In genomic region chr16:58464916-58465731, GRCh38 we compare ENCODE assay signal across 7 cellular contexts. TPM values are rescaled to one million over a fixed set of nuclear protein-coding genes. Genes with fewer than 3 reads are reported as not detected.
A peak's percentile ranks its signal among the peaks of the same experiment; 100 is the strongest.
DNase-seq lines count a peak whose midpoint lies in the region; ATAC-seq and TF ChIP-seq lines count a peak whose summit lies in the region.

No MANE protein-coding gene starts in this region.

- H3K79me2 ChIP-seq in hepatocyte (no peaks in the 10 kb centered on the region), smooth muscle cell (ENCODE audit: low read depth) (no peaks in the 10 kb centered on the region)

- no peak overlapping the region for H3K27ac Mint-ChIP-seq in activated T-helper 17 cell treated with anti-CD3 and anti-CD28 coated beads, Interleukin-2, amount 50 U/mL, for 72 hours

- H3K4me3 ChIP-seq in hepatocyte (no peak overlapping the region), smooth muscle cell (no peak overlapping the region)

- TF ChIP-seq CTCF in hepatocyte (IDR thresholded peaks at IDR 0.05; ENCODE audit: poor library complexity) (no peak), smooth muscle cell (IDR thresholded peaks at IDR 0.05; ENCODE audit: borderline replicate concordance, insufficient read depth, poor library complexity, severe bottlenecking) (no peak)

- peak overlapping the region; percentile 54 for H3K4me3 Mint-ChIP-seq in activated T-helper 17 cell treated with anti-CD3 and anti-CD28 coated beads, Interleukin-2, amount 50 U/mL, for 72 hours

- no peak overlapping the region for H3K9ac ChIP-seq in smooth muscle cell (ENCODE audit: low read depth)

- CTCF ChIA-PET in HEK293T (lab: Yijun Ruan, JAX) = interaction anchor here (0.7 to 1.4 kb wide), 2 partner anchors 23 to 73 kb away, joined by 3 to 6 read pairs; partner anchors contain the start of gene GINS3

- H3K27ac ChIP-seq in hepatocyte (no peak overlapping the region), smooth muscle cell (ENCODE audit: low read depth) (no peak overlapping the region)

- H4K20me1 ChIP-seq in hepatocyte (ENCODE audit: insufficient read depth, poor library complexity, severe bottlenecking) (no peaks in the 10 kb centered on the region), smooth muscle cell (ENCODE audit: low read depth) (no peaks in the 10 kb centered on the region)

- H3K4me1 ChIP-seq in hepatocyte (ENCODE audit: insufficient read depth) = peaks cover 12% of the 10 kb centered on the region
- H3K4me1 ChIP-seq in smooth muscle cell (ENCODE audit: low read depth) = peaks cover 3% of the 10 kb centered on the region

- ATAC-seq in activated T-helper 17 cell treated with anti-CD3 and anti-CD28 coated beads, Interleukin-2, amount 50 U/mL, for 72 hours (replicated peaks) = no peak
- ATAC-seq in GM21737 (IDR thresholded peaks at IDR 0.05; ENCODE audit: unreplicated experiment) (no peak), GM18498 (IDR thresholded peaks at IDR 0.05; ENCODE audit: unreplicated experiment) (no peak)

- H3K4me1 Mint-ChIP-seq in activated T-helper 17 cell treated with anti-CD3 and anti-CD28 coated beads, Interleukin-2, amount 50 U/mL, for 72 hours = no peaks in the 10 kb centered on the region

- POLR2A ChIA-PET in HEK293T (lab: Yijun Ruan, JAX) = no interaction called here

- H3K36me3 Mint-ChIP-seq in activated T-helper 17 cell treated with anti-CD3 and anti-CD28 coated beads, Interleukin-2, amount 50 U/mL, for 72 hours (ENCODE audit: low read depth) = peaks cover 5% of the 10 kb centered on the region

- H3K9me3 ChIP-seq in hepatocyte (ENCODE audit: low read depth) (no peaks in the 10 kb centered on the region), smooth muscle cell (replicated peaks; ENCODE audit: low read depth) (no peaks in the 10 kb centered on the region)

- H3F3A ChIP-seq in smooth muscle cell (ENCODE audit: low read depth) = no peaks in the 10 kb centered on the region

- H3K27me3 ChIP-seq in hepatocyte (peaks cover 82% of the 10 kb centered on the region), smooth muscle cell (ENCODE audit: low read depth) (peaks cover 89% of the 10 kb centered on the region)

- WGBS in hepatocyte (ENCODE audit: low lambda C conversion rate, missing lambda C conversion rate) = 17% methylated on average over 24 of the region's 24 CpGs
- WGBS in smooth muscle cell (ENCODE audit: low lambda C conversion rate) = 28% methylated on average over 24 of the region's 24 CpGs

- no peak overlapping the region for H2AFZ ChIP-seq in hepatocyte
- no peak overlapping the region for H2AFZ ChIP-seq in smooth muscle cell (ENCODE audit: low read depth)

- DNase-seq in HEK293T (ENCODE audit: extremely low spot score) = peak; percentile 50
- DNase-seq in hepatocyte (ENCODE audit: low spot score) = no peak
- DNase-seq in smooth muscle cell (lab: John Stamatoyannopoulos, UW; ENCODE audit: unreplicated experiment) = no peak
- no peak for DNase-seq in NCI-H146 treated with DMSO at 0.1 percent for 48 hours (lab: John Stamatoyannopoulos, UW; ENCODE audit: unreplicated experiment)

- peaks cover 42% of the 10 kb centered on the region for H3K27me3 Mint-ChIP-seq in activated T-helper 17 cell treated with anti-CD3 and anti-CD28 coated beads, Interleukin-2, amount 50 U/mL, for 72 hours

- no peaks in the 10 kb centered on the region for H3K9me3 Mint-ChIP-seq in activated T-helper 17 cell treated with anti-CD3 and anti-CD28 coated beads, Interleukin-2, amount 50 U/mL, for 72 hours

- H3K36me3 ChIP-seq in hepatocyte (replicated peaks; ENCODE audit: insufficient read depth, low read depth) (no peaks in the 10 kb centered on the region), smooth muscle cell (ENCODE audit: low read depth) (no peaks in the 10 kb centered on the region)

- H3K9me2 ChIP-seq in hepatocyte (replicated peaks; ENCODE audit: insufficient read depth) = no peaks in the 10 kb centered on the region

- H3K4me2 ChIP-seq in hepatocyte (peak overlapping the region; percentile 95), smooth muscle cell (peak overlapping the region; percentile 85)

TF ChIP-seq in HEK293T, 16 proteins besides CTCF, POLR2A, EP300 and RAD21:
- TF ChIP-seq ELF4 (IDR thresholded peaks at IDR 0.05) (no peak), ARNT (IDR thresholded peaks at IDR 0.05) (no peak), NFRKB (IDR thresholded peaks at IDR 0.05) (no peak), FOXK2 (IDR thresholded peaks at IDR 0.05) (no peak), TARDBP (IDR thresholded peaks at IDR 0.05) (no peak), CTBP1 (IDR thresholded peaks at IDR 0.05; ENCODE audit: borderline replicate concordance) (no peak), LEF1 (IDR thresholded peaks at IDR 0.05; ENCODE audit: borderline replicate concordance) (no peak), ZNF384 (IDR thresholded peaks at IDR 0.05) (no peak)
TF ChIP-seq in HEK293T: peak in this region for 0.

RNA-seq across cellular contexts. Expression of gene NDRG4, which starts 34.8 kb away (rescaled TPM):
- 1 to 10 TPM in 1 of 2 donors, under 1 TPM in 1; 0.95 to 7.2 TPM for total RNA-seq in activated T-helper 17 cell treated with anti-CD3 and anti-CD28 coated beads, Interleukin-2, amount 50 U/mL, for 72 hours
- total RNA-seq in hepatocyte (3.1 and 8.7 TPM in 2 replicates), smooth muscle cell (9.9 and 17.1 TPM in 2 replicates)
- polyA plus RNA-seq in hepatocyte (4.3 and 8.6 TPM in 2 replicates), smooth muscle cell (21.0 and 23.0 TPM in 2 replicates)

RNA-seq across cellular contexts. Expression of gene SETD6, which starts 50.2 kb away (rescaled TPM):
- 10 to 100 TPM in 1 of 2 donors, 1 to 10 TPM in 1; 8.9 to 16.2 TPM for total RNA-seq in activated T-helper 17 cell treated with anti-CD3 and anti-CD28 coated beads, Interleukin-2, amount 50 U/mL, for 72 hours
- total RNA-seq in hepatocyte = 9.9 and 11.4 TPM in 2 replicates
- 9.7 and 13.1 TPM in 2 replicates for polyA plus RNA-seq in hepatocyte
- 6.8 and 9.4 TPM in 2 replicates for total RNA-seq in smooth muscle cell
- polyA plus RNA-seq in smooth muscle cell = 8.3 and 8.4 TPM in 2 replicates
